In the genomic region with DNA sequence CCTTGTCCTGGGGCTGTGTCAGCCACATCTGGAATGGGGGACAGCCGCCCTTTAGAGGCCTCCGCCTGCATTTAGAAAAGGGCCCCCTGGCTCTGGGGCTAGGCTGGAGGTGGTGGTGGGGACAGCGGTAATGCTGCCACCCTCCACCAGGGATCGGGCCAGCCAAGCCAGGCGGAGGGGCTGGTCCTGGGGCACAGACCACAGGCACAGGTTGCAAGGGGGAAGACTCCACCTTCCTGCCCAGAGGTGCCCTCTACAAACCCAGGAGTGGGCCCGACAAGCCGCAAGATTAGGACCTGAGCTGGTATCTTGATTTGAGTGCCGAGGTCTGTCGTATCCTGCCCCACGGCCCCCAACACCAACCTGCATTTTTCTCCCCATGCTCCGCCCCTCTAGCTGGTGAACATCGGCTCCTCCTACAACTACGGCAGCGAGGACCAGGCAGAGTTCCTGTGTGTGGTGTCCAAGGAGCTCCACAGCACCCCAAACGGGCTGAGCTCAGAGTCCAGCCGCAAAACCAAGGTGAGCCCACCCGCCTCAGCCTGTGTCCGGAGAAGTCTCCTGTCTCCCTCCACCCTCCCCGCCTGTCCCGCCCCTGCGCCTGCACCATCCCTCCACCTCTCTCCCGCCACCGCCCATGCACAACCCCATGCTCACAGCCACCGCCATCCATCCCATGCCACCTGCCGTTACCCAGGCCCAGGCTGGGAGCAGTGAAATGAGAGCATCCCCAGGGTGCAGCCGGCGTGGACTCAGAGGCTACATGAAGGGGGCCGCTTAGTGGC, we compare ENCODE assay signal across 21 cellular contexts. TPM values are rescaled to one million over a fixed set of nuclear protein-coding genes. Genes with fewer than 3 reads are reported as not detected.
A peak's percentile ranks its signal among the peaks of the same experiment; 100 is the strongest.
DNase-seq lines count a peak whose midpoint lies in the region; ATAC-seq, FAIRE-seq and TF ChIP-seq lines count a peak whose summit lies in the region.
"Had no signal": no experiment of that assay in that cellular context is flagged by ENCODE, and none has a peak within 500 bp of the region (broad histone marks: within the 10 kb centered on the region; RNA-seq: fewer than 3 reads in every experiment).

No MANE protein-coding gene starts in this region.

- H4K91ac ChIP-seq in IMR-90 (ENCODE audit: insufficient read depth, low read depth, low read length) (no peak overlapping the region), H1 (replicated peaks; ENCODE audit: insufficient read length, low read length) (no peak overlapping the region)

- 92% methylated on average over 28 of the region's 28 CpGs for WGBS in right cardiac atrium
- 94% methylated on average over 10 of the region's 28 CpGs; no CpG with 5 or more reads in 1 of the 2 experiments for WGBS in IMR-90 (ENCODE audit: extremely low coverage in 2 of 2, insufficient read length in 1 of 2), 2 experiments
- 86% methylated on average over 24 of the region's 28 CpGs; no CpG with 5 or more reads in 1 of the 2 experiments for WGBS in H1 (ENCODE audit: extremely low coverage in 1 of 2, insufficient coverage in 1 of 2, insufficient read length in 1 of 2, insufficient replicate concordance in 2 of 2, low coverage in 1 of 2, low lambda C conversion rate in 2 of 2, missing lambda C conversion rate in 1 of 2), 2 experiments

- H3K4me2 ChIP-seq in IMR-90 (ENCODE audit: low read depth, low read length) (no peak overlapping the region), H1 (ENCODE audit: insufficient read depth in 1 of 2, low read depth in 2 of 2, low read length in 2 of 2) (no peak overlapping the region)

- H2AFZ ChIP-seq in IMR-90 (replicated peaks; ENCODE audit: low read length, poor library complexity) = no peak overlapping the region
- no peak overlapping the region for H2AFZ ChIP-seq in H1 (ENCODE audit: low read length)

- CTCF ChIA-PET in IMR-90 (lab: Yijun Ruan, JAX) (no interaction called here), H1 (lab: Charles Lee; ENCODE audit: partially characterized antibody) (interaction anchor here (0.6 to 1.7 kb wide), 13 partner anchors 8 to 155 kb away, joined by 3 to 9 read pairs (median 4); no protein-coding TSS in a partner anchor)

- TF ChIP-seq EP300 in H1 (IDR thresholded peaks at IDR 0.05; ENCODE audit: borderline replicate concordance in 1 of 2, low read depth in 2 of 2, low read length in 2 of 2) = no peak

- H3K27ac ChIP-seq in right cardiac atrium (ENCODE audit: low read length) = no peak overlapping the region
- no peak overlapping the region for H3K27ac ChIP-seq in IMR-90 (ENCODE audit: insufficient read depth, low read length)
- no peak overlapping the region for H3K27ac ChIP-seq in H1 (ENCODE audit: low read depth, low read length)
- no peak overlapping the region for H3K27ac ChIP-seq in upper lobe of right lung
- H3K27ac ChIP-seq in left lung = no peak overlapping the region
- H3K27ac ChIP-seq: SK-N-MC had no signal

- no peak overlapping the region for H3K56ac ChIP-seq in IMR-90 (ENCODE audit: extremely low read depth, insufficient read depth, low read length)
- H3K56ac ChIP-seq in H1 (replicated peaks; ENCODE audit: insufficient read length, low read depth, low read length) = no peak overlapping the region

- H3K9me3 ChIP-seq in right cardiac atrium (ENCODE audit: control insufficient read depth, low read length) (no peaks in the 10 kb centered on the region), IMR-90 (ENCODE audit: control insufficient read depth, insufficient read depth, low read length) (no peaks in the 10 kb centered on the region), H1 (ENCODE audit: insufficient read depth in 2 of 2, low read depth in 1 of 2, low read length in 1 of 2) (no peaks in the 10 kb centered on the region), upper lobe of right lung (no peaks in the 10 kb centered on the region), left lung (no peaks in the 10 kb centered on the region)

- no peak for TF ChIP-seq CTCF in IMR-90 (conservative IDR thresholded peaks at IDR 0.05; ENCODE audit: low read depth, low read length)
- TF ChIP-seq CTCF in H1 (IDR thresholded peaks at IDR 0.05; ENCODE audit: control extremely low read depth in 1 of 3, insufficient read depth in 1 of 3, low read depth in 1 of 3, low read length in 3 of 3) = peak; percentile 15 to 56 (median 33); a peak in 3 of 4 replicates
- no peak for TF ChIP-seq CTCF in upper lobe of right lung (IDR thresholded peaks at IDR 0.05)
- TF ChIP-seq CTCF in left lung (IDR thresholded peaks at IDR 0.05) = no peak

- H3K36me3 ChIP-seq in IMR-90 (ENCODE audit: control insufficient read depth, insufficient read depth, low read length) (peaks cover 37% of the 10 kb centered on the region), H1 (ENCODE audit: control insufficient read depth in 2 of 4, insufficient read depth in 4 of 4, low read length in 3 of 4) (peaks cover 0 to 12% (median 2%) of the 10 kb centered on the region in 4 experiments; a peak in 4 of 8 replicates), upper lobe of right lung (peaks cover 20% of the 10 kb centered on the region), left lung (peaks cover 0 to 58% of the 10 kb centered on the region in 2 donors)

- TF ChIP-seq RAD21 in IMR-90 (IDR thresholded peaks at IDR 0.05; ENCODE audit: low read length) (no peak), H1 (IDR thresholded peaks at IDR 0.05 in 1 of 2, conservative IDR thresholded peaks at IDR 0.05 in 1 of 2; ENCODE audit: low read depth in 2 of 2, low read length in 2 of 2) (peak in 1 of 2 experiments; percentile 37; a peak in 3 of 4 replicates)

- H2BK12ac ChIP-seq in H1 (ENCODE audit: low read depth, low read length) = no peak overlapping the region

- no peaks in the 10 kb centered on the region for H3K9me1 ChIP-seq in IMR-90 (ENCODE audit: insufficient read depth, low read length)

- H2BK120ac ChIP-seq in IMR-90 (ENCODE audit: low read depth, low read length) = no peak overlapping the region
- H2BK120ac ChIP-seq in H1 (replicated peaks; ENCODE audit: low read depth, low read length) = no peak overlapping the region

- H3K4ac ChIP-seq in IMR-90 (ENCODE audit: low read depth, low read length) (no peak overlapping the region), H1 (replicated peaks; ENCODE audit: insufficient read length, low read depth, low read length) (no peak overlapping the region)

- H3K79me1 ChIP-seq in IMR-90 (ENCODE audit: low read depth in 1 of 2, low read length in 2 of 2) = no peaks in the 10 kb centered on the region
- H3K79me1 ChIP-seq in H1 (ENCODE audit: low read depth, low read length) = no peaks in the 10 kb centered on the region

- no peak overlapping the region for H3K18ac ChIP-seq in IMR-90 (ENCODE audit: low read depth, low read length)
- no peak overlapping the region for H3K18ac ChIP-seq in H1 (ENCODE audit: extremely low read depth, low read length)

- H2AK9ac ChIP-seq in IMR-90 (replicated peaks; ENCODE audit: low read depth, low read length, poor library complexity) = peak overlapping the region; percentile 16

- BruUV-seq in IMR-90 (replicated peaks; lab: Mats Ljungman, UMichigan) = no TSS peak

- no peak overlapping the region for H2BK5ac ChIP-seq in IMR-90 (ENCODE audit: low read depth, low read length, poor library complexity, severe bottlenecking)
- no peak overlapping the region for H2BK5ac ChIP-seq in H1 (ENCODE audit: low read depth, low read length)

- H2BK20ac ChIP-seq in IMR-90 (ENCODE audit: low read depth, low read length) (no peak overlapping the region), H1 (ENCODE audit: low read length) (no peak overlapping the region)

- no peak overlapping the region for H4K5ac ChIP-seq in IMR-90 (ENCODE audit: low read depth, low read length)
- no peak overlapping the region for H4K5ac ChIP-seq in H1 (ENCODE audit: insufficient read length, low read depth, low read length)

- dilution Hi-C loops in IMR-90 (cut with HindIII; ENCODE audit: low sequenced_read_pairs, unreplicated experiment) = no loop called here

- intact Hi-C loops in right cardiac atrium (cut with DNase I) (no loop called here), Right ventricle myocardium superior (cut with DNase I) (no loop called here), IMR-90 (cut with micrococcal nuclease) (no loop called here), upper lobe of right lung (cut with DNase I) (no loop called here), left lung (cut with DNase I) (no loop called here)

- ATAC-seq in right cardiac atrium (no peak), Right ventricle myocardium superior (ENCODE audit: poor library complexity) (no peak), IMR-90 (ENCODE audit: low read depth) (no peak), upper lobe of right lung (no peak), left lung (no peak), HG02763 (IDR thresholded peaks at IDR 0.05; ENCODE audit: unreplicated experiment) (no peak)

- H2AK5ac ChIP-seq in IMR-90 (ENCODE audit: low read depth, low read length) = no peak overlapping the region
- H2AK5ac ChIP-seq in H1 (ENCODE audit: low read depth, low read length) = no peak overlapping the region

- no peaks in the 10 kb centered on the region; the same call in 1 of the 2 replicates for H3K23me2 ChIP-seq in H1 (ENCODE audit: low read depth, low read length)

- H3K27me3 ChIP-seq in right cardiac atrium (ENCODE audit: control insufficient read depth, insufficient read depth) (no peaks in the 10 kb centered on the region), IMR-90 (ENCODE audit: control insufficient read depth, insufficient read depth, low read length) (no peaks in the 10 kb centered on the region), H1 (replicated peaks in 1 of 4; ENCODE audit: control insufficient read depth in 3 of 4, extremely low read depth in 1 of 4, insufficient read depth in 3 of 4, low read length in 3 of 4) (no peaks in the 10 kb centered on the region), upper lobe of right lung (no peaks in the 10 kb centered on the region), left lung (no peaks in the 10 kb centered on the region)

- no peak overlapping the region for H3K14ac ChIP-seq in IMR-90 (replicated peaks; ENCODE audit: low read depth, low read length)
- no peak overlapping the region for H3K14ac ChIP-seq in H1 (ENCODE audit: insufficient read length)

- no peak for FAIRE-seq in H1 (lab: Jason Lieb, UNC)
- FAIRE-seq: A204.1, D721Med had no signal

- H4K8ac ChIP-seq in IMR-90 (ENCODE audit: low read depth in 2 of 2, low read length in 2 of 2) = no peak overlapping the region
- H4K8ac ChIP-seq in H1 (ENCODE audit: extremely low read depth, insufficient read depth, low read length) = peak overlapping the region; percentile 14; the same call in 1 of the 2 replicates

- H2BK15ac ChIP-seq in IMR-90 (ENCODE audit: low read depth, low read length) = no peak overlapping the region
- no peak overlapping the region for H2BK15ac ChIP-seq in H1 (ENCODE audit: low read length)

- no peak overlapping the region for H3K23ac ChIP-seq in IMR-90 (ENCODE audit: low read depth, low read length)
- H3K23ac ChIP-seq in H1 (ENCODE audit: insufficient read length) = no peak overlapping the region

- H3K79me2 ChIP-seq in H1 (ENCODE audit: control insufficient read depth in 1 of 2, insufficient read depth in 2 of 2, low read length in 2 of 2) = no peaks in the 10 kb centered on the region

- H3K9ac ChIP-seq in IMR-90 (ENCODE audit: low read depth, low read length) (no peak overlapping the region), H1 (replicated peaks in 1 of 4; ENCODE audit: extremely low read depth in 1 of 4, low read depth in 3 of 4, low read length in 3 of 4) (no peak overlapping the region)

- POLR2A ChIA-PET in IMR-90 (lab: Charles Lee; ENCODE audit: unreplicated experiment) = no interaction called here
- POLR2A ChIA-PET in H1 (lab: Charles Lee; ENCODE audit: partially characterized antibody) = interaction anchor here (1.2 kb wide), 1 partner anchor 9 kb away, joined by 3 read pairs; no protein-coding TSS in a partner anchor

- H3K4me1 ChIP-seq in right cardiac atrium (ENCODE audit: control insufficient read depth, insufficient read depth, low read length) (no peaks in the 10 kb centered on the region), IMR-90 (ENCODE audit: control insufficient read depth, insufficient read depth, low read length) (no peaks in the 10 kb centered on the region), H1 (replicated peaks in 1 of 4; ENCODE audit: control insufficient read depth in 3 of 4, insufficient read depth in 4 of 4, low read length in 3 of 4) (peaks cover 0 to 17% (median 12%) of the 10 kb centered on the region in 4 experiments; a peak in 6 of 7 replicates), upper lobe of right lung (no peaks in the 10 kb centered on the region), left lung (no peaks in the 10 kb centered on the region)

- TF ChIP-seq POLR2A in IMR-90 (IDR thresholded peaks at IDR 0.05; ENCODE audit: low read depth, low read length) (no peak), H1 (IDR thresholded peaks at IDR 0.05; ENCODE audit: control extremely low read depth in 1 of 2, low read depth in 2 of 2, low read length in 2 of 2) (no peak)

- H4K20me1 ChIP-seq in IMR-90 (ENCODE audit: insufficient read depth, low read length) = no peaks in the 10 kb centered on the region
- peaks cover 0 to 10% of the 10 kb centered on the region in 2 experiments for H4K20me1 ChIP-seq in H1 (replicated peaks in 1 of 2; ENCODE audit: control insufficient read depth in 1 of 2, insufficient read depth in 2 of 2, low read length in 2 of 2)

- in situ Hi-C loops in IMR-90 (cut with MboI; ENCODE audit: low sequenced_read_pairs) = no loop called here

- H3K4me3 ChIP-seq in right cardiac atrium (ENCODE audit: low read length) (no peak overlapping the region), IMR-90 (ENCODE audit: insufficient read depth, low read depth, low read length) (no peak overlapping the region), H1 (ENCODE audit: extremely low read depth in 1 of 4, insufficient read depth in 2 of 4, low read depth in 3 of 4, low read length in 4 of 4) (no peak overlapping the region), upper lobe of right lung (no peak overlapping the region), left lung (no peak overlapping the region)
- H3K4me3 ChIP-seq: SK-N-MC had no signal

- DNase-seq in right cardiac atrium = peak in 2 of 3 donors; percentile 40 to 57
- DNase-seq in Right ventricle myocardium superior = no peak
- no peak for DNase-seq in IMR-90
- DNase-seq in H1 (ENCODE audit: low read depth in 1 of 2, low spot score in 2 of 2) = no peak
- peak; percentile 61 for DNase-seq in upper lobe of right lung
- no peak for DNase-seq in activated naive CD4-positive, alpha-beta T cell treated with Interleukin-2 at 50 U/mL for 16 hours
- no peak for DNase-seq in left lung
- DNase-seq: EL, GF-D8, MV-4-11, NCI-H1105 treated with DMSO at 0.1 percent for 48 hours, NCI-H2029 treated with DMSO at 0.1 percent for 48 hours, NCI-H446, NCI-H526, OCI-M1, SHP77, SW 1271 had no signal

RNA-seq across cellular contexts. Expression of a gene that starts 7.6 kb away (rescaled TPM):
- total RNA-seq in right cardiac atrium = 10 to 100 TPM; 24.8 to 37.8 (median 32.2) TPM
- 34.4 TPM for polyA plus RNA-seq in right cardiac atrium
- total RNA-seq in Right ventricle myocardium superior = 8.9 TPM
- total RNA-seq in IMR-90 (2012; rRNA removed) = 28.3 and 29.2 TPM in 2 replicates
- 37.3 and 37.8 TPM in 2 replicates for polyA plus RNA-seq in IMR-90 (2012; rRNA removed)
- polyA plus RNA-seq in IMR-90 (2012; cell fraction: cytosol; rRNA removed) = 26.9 and 44.6 TPM in 2 replicates
- 48.0 and 87.9 TPM in 2 replicates for polyA plus RNA-seq in IMR-90 (2012; cell fraction: nucleus; rRNA removed; ENCODE audit: low replicate concordance)
- total RNA-seq in H1 (2021; fragmentation: NEBNext Ultra II Directional; extraction: Animal tissue kit (Norgen Biotek cat#: 25700)) = 35.8 and 39.4 TPM in 2 replicates
- polyA plus RNA-seq in H1 (2011; rRNA removed) = 44.0 and 69.0 TPM in 2 replicates
- polyA plus RNA-seq in H1 (2011; cell fraction: cytosol; rRNA removed) = 47.9 TPM
- 87.7 TPM for polyA plus RNA-seq in H1 (2011; cell fraction: nucleus; rRNA removed)
- polyA plus RNA-seq in H1 (2012, experiment 1 of 2) = 24.9 to 38.8 TPM (median 38.0 TPM) in 4 replicates
- polyA plus RNA-seq in H1 (2012, experiment 2 of 2) = 36.2 TPM
- 21.4 TPM for polyA plus RNA-seq in H1 (2013, experiment 1 of 2)
- 23.8 TPM for polyA plus RNA-seq in H1 (2013, experiment 2 of 2)
- polyA minus RNA-seq in H1 (2011; rRNA and poly(A)+ RNA removed) = 22.1 and 45.1 TPM in 2 replicates
- polyA minus RNA-seq in H1 (2011; cell fraction: cytosol; rRNA and poly(A)+ RNA removed) = 20.6 TPM
- 27.7 TPM for polyA minus RNA-seq in H1 (2011; cell fraction: nucleus; rRNA and poly(A)+ RNA removed)
- 19.2 TPM for total RNA-seq in upper lobe of right lung
- total RNA-seq in left lung = 10 to 100 TPM; 20.5 to 22.2 TPM

RNA-seq across cellular contexts. Expression of a gene that starts 39.6 kb away (rescaled TPM):
- total RNA-seq in right cardiac atrium (10 to 100 TPM; 49.6 to 65.7 (median 54.2) TPM), Right ventricle myocardium superior (60.3 TPM), IMR-90 (2012; rRNA removed) (19.2 and 22.5 TPM in 2 replicates), upper lobe of right lung (71.4 TPM), left lung (10 to 100 TPM; 56.2 to 63.1 TPM)
- polyA plus RNA-seq in right cardiac atrium (93.0 TPM), IMR-90 (2012; rRNA removed) (43.0 and 60.2 TPM in 2 replicates), H1 (2011; rRNA removed) (124 and 229 TPM in 2 replicates)
- 54.5 and 93.1 TPM in 2 replicates for polyA plus RNA-seq in IMR-90 (2012; cell fraction: cytosol; rRNA removed)
- polyA plus RNA-seq in IMR-90 (2012; cell fraction: nucleus; rRNA removed; ENCODE audit: low replicate concordance) = 48.0 and 88.6 TPM in 2 replicates
- 86.0 and 89.9 TPM in 2 replicates for total RNA-seq in H1 (2021; fragmentation: NEBNext Ultra II Directional; extraction: Animal tissue kit (Norgen Biotek cat#: 25700))
- 146 TPM for polyA plus RNA-seq in H1 (2011; cell fraction: cytosol; rRNA removed)
- polyA plus RNA-seq in H1 (2011; cell fraction: nucleus; rRNA removed) = 185 TPM
- polyA plus RNA-seq in H1 (2012, experiment 1 of 2) = 52.9 to 98.2 TPM (median 88.2 TPM) in 4 replicates
- polyA plus RNA-seq in H1 (2012, experiment 2 of 2) = 88.4 TPM
- 83.0 TPM for polyA plus RNA-seq in H1 (2013, experiment 1 of 2)
- polyA plus RNA-seq in H1 (2013, experiment 2 of 2) = 81.8 TPM
- polyA minus RNA-seq in H1 (2011; rRNA and poly(A)+ RNA removed) = 13.0 and 20.1 TPM in 2 replicates
- polyA minus RNA-seq in H1 (2011; cell fraction: cytosol; rRNA and poly(A)+ RNA removed) = 66.1 TPM
- 39.9 TPM for polyA minus RNA-seq in H1 (2011; cell fraction: nucleus; rRNA and poly(A)+ RNA removed)

RNA-seq across cellular contexts. Expression of a gene that starts 39.9 kb away (rescaled TPM):
- total RNA-seq in right cardiac atrium (10 to 100 TPM; 31.7 to 53.6 (median 36.6) TPM), Right ventricle myocardium superior (63.5 TPM), IMR-90 (2012; rRNA removed) (26.9 and 31.7 TPM in 2 replicates), upper lobe of right lung (48.1 TPM), left lung (10 to 100 TPM; 37.7 to 52.0 TPM)
- polyA plus RNA-seq in right cardiac atrium (67.9 TPM), IMR-90 (2012; rRNA removed) (37.7 and 44.0 TPM in 2 replicates), H1 (2011; rRNA removed) (61.6 and 82.8 TPM in 2 replicates)
- 54.2 and 60.4 TPM in 2 replicates for polyA plus RNA-seq in IMR-90 (2012; cell fraction: cytosol; rRNA removed)
- polyA plus RNA-seq in IMR-90 (2012; cell fraction: nucleus; rRNA removed; ENCODE audit: low replicate concordance) = 17.1 and 33.6 TPM in 2 replicates
- 22.6 and 23.6 TPM in 2 replicates for total RNA-seq in H1 (2021; fragmentation: NEBNext Ultra II Directional; extraction: Animal tissue kit (Norgen Biotek cat#: 25700))
- polyA plus RNA-seq in H1 (2011; cell fraction: cytosol; rRNA removed) = 53.6 TPM
- 57.3 TPM for polyA plus RNA-seq in H1 (2011; cell fraction: nucleus; rRNA removed)
- polyA plus RNA-seq in H1 (2012, experiment 1 of 2) = 20.0 to 33.4 TPM (median 31.7 TPM) in 4 replicates
- polyA plus RNA-seq in H1 (2012, experiment 2 of 2) = 46.9 TPM
- polyA plus RNA-seq in H1 (2013, experiment 1 of 2) = 21.6 TPM
- 21.2 TPM for polyA plus RNA-seq in H1 (2013, experiment 2 of 2)
- polyA minus RNA-seq in H1 (2011; rRNA and poly(A)+ RNA removed) = 15.3 and 16.1 TPM in 2 replicates
- 15.0 TPM for polyA minus RNA-seq in H1 (2011; cell fraction: cytosol; rRNA and poly(A)+ RNA removed)
- 24.1 TPM for polyA minus RNA-seq in H1 (2011; cell fraction: nucleus; rRNA and poly(A)+ RNA removed)

RNA-seq across cellular contexts. Expression of a gene that starts 50.4 kb away (rescaled TPM):
- total RNA-seq in right cardiac atrium (not detected), Right ventricle myocardium superior (not detected), IMR-90 (2012; rRNA removed) (not detected in 2 replicates), upper lobe of right lung (2.1 TPM), left lung (1 to 10 TPM in 1 of 2 donors, not detected in 1; 1.5 TPM)
- polyA plus RNA-seq in right cardiac atrium (not detected), IMR-90 (2012; rRNA removed) (not detected in 2 replicates), H1 (2011; rRNA removed) (0.02 and 0.05 TPM in 2 replicates)
- polyA plus RNA-seq in IMR-90 (2012; cell fraction: cytosol; rRNA removed) = not detected in 2 replicates
- polyA plus RNA-seq in IMR-90 (2012; cell fraction: nucleus; rRNA removed; ENCODE audit: low replicate concordance) = not detected in 2 replicates
- not detected in 2 replicates for total RNA-seq in H1 (2021; fragmentation: NEBNext Ultra II Directional; extraction: Animal tissue kit (Norgen Biotek cat#: 25700))
- polyA plus RNA-seq in H1 (2011; cell fraction: cytosol; rRNA removed) = 0.06 TPM
- polyA plus RNA-seq in H1 (2011; cell fraction: nucleus; rRNA removed) = 0.19 TPM
- 0.13 to 0.27 TPM (median 0.19 TPM) in 4 replicates for polyA plus RNA-seq in H1 (2012, experiment 1 of 2)
- polyA plus RNA-seq in H1 (2012, experiment 2 of 2) = 0.09 TPM
- polyA plus RNA-seq in H1 (2013, experiment 1 of 2) = 0.02 TPM
- polyA plus RNA-seq in H1 (2013, experiment 2 of 2) = 0.02 TPM
- polyA minus RNA-seq in H1 (2011; rRNA and poly(A)+ RNA removed) = not detected in 2 replicates
- polyA minus RNA-seq in H1 (2011; cell fraction: cytosol; rRNA and poly(A)+ RNA removed) = not detected
- not detected for polyA minus RNA-seq in H1 (2011; cell fraction: nucleus; rRNA and poly(A)+ RNA removed)

Comparison
In these comparisons a context has a peak if more than half of its experiments do, and no peak if none do; other contexts are left out.
1. DNase-seq: peak in right cardiac atrium (2 of 3) and upper lobe of right lung (single experiment); none in Right ventricle myocardium superior (single experiment), IMR-90 (single experiment), H1 (0 of 2), activated naive CD4-positive, alpha-beta T cell treated with Interleukin-2 at 50 U/mL for 16 hours (single experiment) and left lung (0 of 2).
2. CTCF ChIP-seq: peak in H1 (3 of 3); none in IMR-90 (single experiment), upper lobe of right lung (single experiment) and left lung (0 of 2).